ENCODE assay signal across 3 cellular contexts in the genomic region with DNA sequence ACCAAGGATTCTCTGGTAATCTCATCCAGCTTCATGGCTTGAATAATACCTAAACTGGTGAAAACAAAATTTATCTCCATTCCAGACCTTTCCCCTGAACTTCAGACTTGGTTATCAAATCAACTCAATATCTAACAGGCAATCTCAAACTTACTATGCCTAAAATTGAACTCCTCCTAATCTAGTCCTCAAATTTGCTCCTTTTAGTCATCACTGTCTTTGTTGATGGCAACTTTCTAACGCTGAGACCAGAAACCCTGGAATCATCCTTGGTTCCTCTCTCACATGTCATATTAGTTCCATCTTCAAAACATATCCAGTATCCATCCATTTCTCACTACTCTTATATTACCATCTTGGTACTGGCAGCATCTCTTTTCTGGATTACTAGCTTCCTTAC.
TF ChIP-seq lines count a peak whose summit lies in the region.

No MANE protein-coding gene starts in this region.

TF ChIP-seq in SK-N-SH, 30 proteins besides CTCF, POLR2A, EP300 and RAD21:
- TF ChIP-seq, protein P1, sequence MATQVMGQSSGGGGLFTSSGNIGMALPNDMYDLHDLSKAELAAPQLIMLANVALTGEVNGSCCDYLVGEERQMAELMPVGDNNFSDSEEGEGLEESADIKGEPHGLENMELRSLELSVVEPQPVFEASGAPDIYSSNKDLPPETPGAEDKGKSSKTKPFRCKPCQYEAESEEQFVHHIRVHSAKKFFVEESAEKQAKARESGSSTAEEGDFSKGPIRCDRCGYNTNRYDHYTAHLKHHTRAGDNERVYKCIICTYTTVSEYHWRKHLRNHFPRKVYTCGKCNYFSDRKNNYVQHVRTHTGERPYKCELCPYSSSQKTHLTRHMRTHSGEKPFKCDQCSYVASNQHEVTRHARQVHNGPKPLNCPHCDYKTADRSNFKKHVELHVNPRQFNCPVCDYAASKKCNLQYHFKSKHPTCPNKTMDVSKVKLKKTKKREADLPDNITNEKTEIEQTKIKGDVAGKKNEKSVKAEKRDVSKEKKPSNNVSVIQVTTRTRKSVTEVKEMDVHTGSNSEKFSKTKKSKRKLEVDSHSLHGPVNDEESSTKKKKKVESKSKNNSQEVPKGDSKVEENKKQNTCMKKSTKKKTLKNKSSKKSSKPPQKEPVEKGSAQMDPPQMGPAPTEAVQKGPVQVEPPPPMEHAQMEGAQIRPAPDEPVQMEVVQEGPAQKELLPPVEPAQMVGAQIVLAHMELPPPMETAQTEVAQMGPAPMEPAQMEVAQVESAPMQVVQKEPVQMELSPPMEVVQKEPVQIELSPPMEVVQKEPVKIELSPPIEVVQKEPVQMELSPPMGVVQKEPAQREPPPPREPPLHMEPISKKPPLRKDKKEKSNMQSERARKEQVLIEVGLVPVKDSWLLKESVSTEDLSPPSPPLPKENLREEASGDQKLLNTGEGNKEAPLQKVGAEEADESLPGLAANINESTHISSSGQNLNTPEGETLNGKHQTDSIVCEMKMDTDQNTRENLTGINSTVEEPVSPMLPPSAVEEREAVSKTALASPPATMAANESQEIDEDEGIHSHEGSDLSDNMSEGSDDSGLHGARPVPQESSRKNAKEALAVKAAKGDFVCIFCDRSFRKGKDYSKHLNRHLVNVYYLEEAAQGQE (IDR thresholded peaks at IDR 0.05; ENCODE audit: low read depth, low read length) = no peak
- no peak for TF ChIP-seq GATA2 (CRISPR knock-in tag; IDR thresholded peaks at IDR 0.05)
- TF ChIP-seq, protein P2, sequence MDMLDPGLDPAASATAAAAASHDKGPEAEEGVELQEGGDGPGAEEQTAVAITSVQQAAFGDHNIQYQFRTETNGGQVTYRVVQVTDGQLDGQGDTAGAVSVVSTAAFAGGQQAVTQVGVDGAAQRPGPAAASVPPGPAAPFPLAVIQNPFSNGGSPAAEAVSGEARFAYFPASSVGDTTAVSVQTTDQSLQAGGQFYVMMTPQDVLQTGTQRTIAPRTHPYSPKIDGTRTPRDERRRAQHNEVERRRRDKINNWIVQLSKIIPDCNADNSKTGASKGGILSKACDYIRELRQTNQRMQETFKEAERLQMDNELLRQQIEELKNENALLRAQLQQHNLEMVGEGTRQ (IDR thresholded peaks at IDR 0.05; ENCODE audit: borderline replicate concordance, low read depth, low read length) = no peak
- no peak for TF ChIP-seq EZH2phosphoT487 (IDR thresholded peaks at IDR 0.05; ENCODE audit: borderline replicate concordance, low read depth)
- TF ChIP-seq RXRA (IDR thresholded peaks at IDR 0.05; ENCODE audit: borderline replicate concordance, low read depth) = no peak

TF ChIP-seq in SK-N-SH treated with all-trans-retinoic acid at 6 μM for 48 hours, 23 proteins besides CTCF, POLR2A, EP300 and RAD21 (continued from another document and continues in another):
- no peak for TF ChIP-seq BACH2 (CRISPR knock-in tag; IDR thresholded peaks at IDR 0.05; ENCODE audit: borderline replicate concordance)
- no peak for TF ChIP-seq ZNF70 (CRISPR knock-in tag; IDR thresholded peaks at IDR 0.05)
- TF ChIP-seq, protein P3, sequence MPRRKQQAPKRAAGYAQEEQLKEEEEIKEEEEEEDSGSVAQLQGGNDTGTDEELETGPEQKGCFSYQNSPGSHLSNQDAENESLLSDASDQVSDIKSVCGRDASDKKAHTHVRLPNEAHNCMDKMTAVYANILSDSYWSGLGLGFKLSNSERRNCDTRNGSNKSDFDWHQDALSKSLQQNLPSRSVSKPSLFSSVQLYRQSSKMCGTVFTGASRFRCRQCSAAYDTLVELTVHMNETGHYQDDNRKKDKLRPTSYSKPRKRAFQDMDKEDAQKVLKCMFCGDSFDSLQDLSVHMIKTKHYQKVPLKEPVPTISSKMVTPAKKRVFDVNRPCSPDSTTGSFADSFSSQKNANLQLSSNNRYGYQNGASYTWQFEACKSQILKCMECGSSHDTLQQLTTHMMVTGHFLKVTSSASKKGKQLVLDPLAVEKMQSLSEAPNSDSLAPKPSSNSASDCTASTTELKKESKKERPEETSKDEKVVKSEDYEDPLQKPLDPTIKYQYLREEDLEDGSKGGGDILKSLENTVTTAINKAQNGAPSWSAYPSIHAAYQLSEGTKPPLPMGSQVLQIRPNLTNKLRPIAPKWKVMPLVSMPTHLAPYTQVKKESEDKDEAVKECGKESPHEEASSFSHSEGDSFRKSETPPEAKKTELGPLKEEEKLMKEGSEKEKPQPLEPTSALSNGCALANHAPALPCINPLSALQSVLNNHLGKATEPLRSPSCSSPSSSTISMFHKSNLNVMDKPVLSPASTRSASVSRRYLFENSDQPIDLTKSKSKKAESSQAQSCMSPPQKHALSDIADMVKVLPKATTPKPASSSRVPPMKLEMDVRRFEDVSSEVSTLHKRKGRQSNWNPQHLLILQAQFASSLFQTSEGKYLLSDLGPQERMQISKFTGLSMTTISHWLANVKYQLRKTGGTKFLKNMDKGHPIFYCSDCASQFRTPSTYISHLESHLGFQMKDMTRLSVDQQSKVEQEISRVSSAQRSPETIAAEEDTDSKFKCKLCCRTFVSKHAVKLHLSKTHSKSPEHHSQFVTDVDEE (CRISPR knock-in tag; IDR thresholded peaks at IDR 0.05) = no peak
- TF ChIP-seq, protein P4, sequence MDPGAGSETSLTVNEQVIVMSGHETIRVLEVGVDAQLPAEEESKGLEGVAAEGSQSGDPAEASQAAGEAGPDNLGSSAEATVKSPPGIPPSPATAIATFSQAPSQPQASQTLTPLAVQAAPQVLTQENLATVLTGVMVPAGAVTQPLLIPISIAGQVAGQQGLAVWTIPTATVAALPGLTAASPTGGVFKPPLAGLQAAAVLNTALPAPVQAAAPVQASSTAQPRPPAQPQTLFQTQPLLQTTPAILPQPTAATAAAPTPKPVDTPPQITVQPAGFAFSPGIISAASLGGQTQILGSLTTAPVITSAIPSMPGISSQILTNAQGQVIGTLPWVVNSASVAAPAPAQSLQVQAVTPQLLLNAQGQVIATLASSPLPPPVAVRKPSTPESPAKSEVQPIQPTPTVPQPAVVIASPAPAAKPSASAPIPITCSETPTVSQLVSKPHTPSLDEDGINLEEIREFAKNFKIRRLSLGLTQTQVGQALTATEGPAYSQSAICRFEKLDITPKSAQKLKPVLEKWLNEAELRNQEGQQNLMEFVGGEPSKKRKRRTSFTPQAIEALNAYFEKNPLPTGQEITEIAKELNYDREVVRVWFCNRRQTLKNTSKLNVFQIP (CRISPR knock-in tag; IDR thresholded peaks at IDR 0.05; ENCODE audit: borderline replicate concordance, low read depth) = no peak
- TF ChIP-seq ZNF8 (CRISPR knock-in tag; IDR thresholded peaks at IDR 0.05) = no peak
- TF ChIP-seq ISL1 (CRISPR knock-in tag; IDR thresholded peaks at IDR 0.05) = no peak
- no peak for TF ChIP-seq CSDC2 (CRISPR knock-in tag; IDR thresholded peaks at IDR 0.05)
- no peak for TF ChIP-seq ZNF565 (CRISPR knock-in tag; conservative IDR thresholded peaks at IDR 0.05; ENCODE audit: low read depth)
- no peak for TF ChIP-seq ZC3H10 (CRISPR knock-in tag; IDR thresholded peaks at IDR 0.05)
- no peak for TF ChIP-seq ZFP3 (CRISPR knock-in tag; IDR thresholded peaks at IDR 0.05)
- no peak for TF ChIP-seq ZFP30 (CRISPR knock-in tag; IDR thresholded peaks at IDR 0.05)
- TF ChIP-seq, protein P5, sequence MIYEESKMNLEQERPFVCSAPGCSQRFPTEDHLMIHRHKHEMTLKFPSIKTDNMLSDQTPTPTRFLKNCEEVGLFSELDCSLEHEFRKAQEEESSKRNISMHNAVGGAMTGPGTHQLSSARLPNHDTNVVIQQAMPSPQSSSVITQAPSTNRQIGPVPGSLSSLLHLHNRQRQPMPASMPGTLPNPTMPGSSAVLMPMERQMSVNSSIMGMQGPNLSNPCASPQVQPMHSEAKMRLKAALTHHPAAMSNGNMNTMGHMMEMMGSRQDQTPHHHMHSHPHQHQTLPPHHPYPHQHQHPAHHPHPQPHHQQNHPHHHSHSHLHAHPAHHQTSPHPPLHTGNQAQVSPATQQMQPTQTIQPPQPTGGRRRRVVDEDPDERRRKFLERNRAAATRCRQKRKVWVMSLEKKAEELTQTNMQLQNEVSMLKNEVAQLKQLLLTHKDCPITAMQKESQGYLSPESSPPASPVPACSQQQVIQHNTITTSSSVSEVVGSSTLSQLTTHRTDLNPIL (CRISPR knock-in tag; IDR thresholded peaks at IDR 0.05; ENCODE audit: low read depth) = no peak
- no peak for TF ChIP-seq TCF4 (CRISPR knock-in tag; IDR thresholded peaks at IDR 0.05; ENCODE audit: borderline replicate concordance)
- TF ChIP-seq ESRRG (CRISPR knock-in tag; IDR thresholded peaks at IDR 0.05) = no peak
- TF ChIP-seq PPARA (CRISPR knock-in tag; IDR thresholded peaks at IDR 0.05; ENCODE audit: borderline replicate concordance) = no peak
- TF ChIP-seq OSR1 (CRISPR knock-in tag; IDR thresholded peaks at IDR 0.05) = no peak

TF ChIP-seq in K562, 482 proteins besides CTCF, POLR2A, EP300 and RAD21:
- TF ChIP-seq, protein P6, sequence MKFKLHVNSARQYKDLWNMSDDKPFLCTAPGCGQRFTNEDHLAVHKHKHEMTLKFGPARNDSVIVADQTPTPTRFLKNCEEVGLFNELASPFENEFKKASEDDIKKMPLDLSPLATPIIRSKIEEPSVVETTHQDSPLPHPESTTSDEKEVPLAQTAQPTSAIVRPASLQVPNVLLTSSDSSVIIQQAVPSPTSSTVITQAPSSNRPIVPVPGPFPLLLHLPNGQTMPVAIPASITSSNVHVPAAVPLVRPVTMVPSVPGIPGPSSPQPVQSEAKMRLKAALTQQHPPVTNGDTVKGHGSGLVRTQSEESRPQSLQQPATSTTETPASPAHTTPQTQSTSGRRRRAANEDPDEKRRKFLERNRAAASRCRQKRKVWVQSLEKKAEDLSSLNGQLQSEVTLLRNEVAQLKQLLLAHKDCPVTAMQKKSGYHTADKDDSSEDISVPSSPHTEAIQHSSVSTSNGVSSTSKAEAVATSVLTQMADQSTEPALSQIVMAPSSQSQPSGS (CRISPR knock-in tag; IDR thresholded peaks at IDR 0.05) = no peak
- TF ChIP-seq SMARCC2 (IDR thresholded peaks at IDR 0.05; ENCODE audit: low read depth) = no peak
- TF ChIP-seq, protein P7, sequence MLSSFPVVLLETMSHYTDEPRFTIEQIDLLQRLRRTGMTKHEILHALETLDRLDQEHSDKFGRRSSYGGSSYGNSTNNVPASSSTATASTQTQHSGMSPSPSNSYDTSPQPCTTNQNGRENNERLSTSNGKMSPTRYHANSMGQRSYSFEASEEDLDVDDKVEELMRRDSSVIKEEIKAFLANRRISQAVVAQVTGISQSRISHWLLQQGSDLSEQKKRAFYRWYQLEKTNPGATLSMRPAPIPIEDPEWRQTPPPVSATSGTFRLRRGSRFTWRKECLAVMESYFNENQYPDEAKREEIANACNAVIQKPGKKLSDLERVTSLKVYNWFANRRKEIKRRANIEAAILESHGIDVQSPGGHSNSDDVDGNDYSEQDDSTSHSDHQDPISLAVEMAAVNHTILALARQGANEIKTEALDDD (IDR thresholded peaks at IDR 0.05) = peak; percentile 94
